In the genomic region with DNA sequence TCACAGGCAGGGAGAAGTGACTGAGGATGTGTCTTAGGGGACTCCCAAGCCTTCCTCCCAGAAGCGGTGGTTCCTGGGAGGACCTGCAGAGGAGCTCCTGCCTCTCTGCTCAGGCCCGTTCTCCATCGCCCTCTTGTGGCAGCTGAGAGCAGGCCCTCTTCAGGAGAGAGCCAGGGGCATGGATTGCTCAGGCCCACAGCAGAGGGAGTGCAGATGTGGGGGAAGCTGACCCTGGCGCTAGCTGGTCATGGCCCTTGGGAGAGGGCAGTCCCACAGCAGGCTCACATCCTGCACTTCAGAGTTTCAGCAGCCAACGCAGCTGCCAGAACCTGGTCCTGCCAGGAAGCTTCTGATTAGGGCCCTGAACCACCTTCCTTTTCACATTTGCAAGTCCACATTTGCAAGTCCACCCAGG, we compare ENCODE assay signal across 8 cellular contexts.
DNase-seq lines count a peak whose midpoint lies in the region; ATAC-seq and TF ChIP-seq lines count a peak whose summit lies in the region.

No MANE protein-coding gene starts in this region.

- H3K4me2 ChIP-seq in OCI-LY1 (ENCODE audit: low read length) = no peak overlapping the region
- no peak overlapping the region for H3K4me2 ChIP-seq in neuronal stem cell (ENCODE audit: insufficient read depth, low read length, poor library complexity, severe bottlenecking)

- TF ChIP-seq POLR2A in transverse colon (IDR thresholded peaks at IDR 0.05) = no peak

- TF ChIP-seq CTCF in AG09319 (IDR thresholded peaks at IDR 0.05; ENCODE audit: low read depth, low read length) = peak; percentile 71
- peak; percentile 96 for TF ChIP-seq CTCF in OCI-LY1 (IDR thresholded peaks at IDR 0.05; ENCODE audit: low read length)
- peak; percentile 45 to 71 (median 57) for TF ChIP-seq CTCF in transverse colon (IDR thresholded peaks at IDR 0.05)

- WGBS in neuronal stem cell (ENCODE audit: extremely low coverage in 2 of 2, insufficient read length in 2 of 2, insufficient replicate concordance in 1 of 2), 2 donors = no CpG with 5 or more reads among the region's 5 CpGs
- WGBS in transverse colon (ENCODE audit: low coverage in 1 of 2), 2 donors = 38% methylated on average over 4 of the region's 5 CpGs; no CpG with 5 or more reads in 1 of the 2 donors

- H2BK12ac ChIP-seq in neuronal stem cell (ENCODE audit: low read length) = no peak overlapping the region

- no peaks in the 10 kb centered on the region for H3K79me2 ChIP-seq in OCI-LY1 (ENCODE audit: insufficient read depth, low read length)

- no peak overlapping the region for H3K18ac ChIP-seq in neuronal stem cell (ENCODE audit: low read length)

- H2AK5ac ChIP-seq in neuronal stem cell (ENCODE audit: low read depth, low read length) = no peak overlapping the region

- H3K9ac ChIP-seq in OCI-LY1 (ENCODE audit: low read length) = no peak overlapping the region
- no peak overlapping the region for H3K9ac ChIP-seq in neuronal stem cell (ENCODE audit: low read depth, low read length, poor library complexity)

- H3K4me3 ChIP-seq in OCI-LY1 (ENCODE audit: low read depth, low read length, poor library complexity, severe bottlenecking) = no peak overlapping the region
- no peak overlapping the region for H3K4me3 ChIP-seq in neuronal stem cell (ENCODE audit: low read length in 2 of 2)
- H3K4me3 ChIP-seq in transverse colon = no peak overlapping the region

- H3K4me1 ChIP-seq in OCI-LY1 (ENCODE audit: insufficient read depth, low read length, severe bottlenecking) (peaks cover 4% of the 10 kb centered on the region), neuronal stem cell (ENCODE audit: control insufficient read depth in 2 of 2, insufficient read depth in 1 of 2, low read depth in 1 of 2, low read length in 2 of 2) (peaks cover 0 to 2% of the 10 kb centered on the region in 2 donors), transverse colon (peaks cover 3 to 10% (median 6%) of the 10 kb centered on the region in 4 donors)

- no peak overlapping the region for H2BK15ac ChIP-seq in neuronal stem cell (ENCODE audit: low read length)

- H2AFZ ChIP-seq in OCI-LY1 (ENCODE audit: low read length) (no peak overlapping the region), neuronal stem cell (ENCODE audit: low read length) (peak overlapping the region; percentile 63)

- H3K27ac ChIP-seq in OCI-LY1 (ENCODE audit: low read depth, low read length, poor library complexity, severe bottlenecking) = no peak overlapping the region
- no peak overlapping the region for H3K27ac ChIP-seq in neuronal stem cell (replicated peaks; ENCODE audit: low read length)
- H3K27ac ChIP-seq in transverse colon = peak overlapping the region in 2 of 4 donors; percentile 48

- no peak overlapping the region for H4K91ac ChIP-seq in neuronal stem cell (ENCODE audit: low read depth, low read length, poor library complexity)

- TF ChIP-seq EP300 in transverse colon (IDR thresholded peaks at IDR 0.05; ENCODE audit: low read depth) = no peak

- H3K14ac ChIP-seq in neuronal stem cell (ENCODE audit: low read length) = no peak overlapping the region

- H4K8ac ChIP-seq in neuronal stem cell (ENCODE audit: low read depth, low read length) = no peak overlapping the region

- H3K9me3 ChIP-seq in OCI-LY1 (ENCODE audit: low read length) (no peaks in the 10 kb centered on the region), neuronal stem cell (replicated peaks in 1 of 2; ENCODE audit: control insufficient read depth in 2 of 2, insufficient read depth in 1 of 2, low read depth in 1 of 2, low read length in 2 of 2) (peaks cover 0 to 1% of the 10 kb centered on the region in 2 donors), transverse colon (no peaks in the 10 kb centered on the region)

- H3K27me3 ChIP-seq in OCI-LY1 (ENCODE audit: insufficient read depth, low read length) = no peaks in the 10 kb centered on the region
- H3K27me3 ChIP-seq in neuronal stem cell (ENCODE audit: control insufficient read depth in 3 of 3, insufficient read depth in 3 of 3, low read depth in 1 of 3, low read length in 3 of 3) = no peaks in the 10 kb centered on the region
- H3K27me3 ChIP-seq in transverse colon = no peaks in the 10 kb centered on the region

- no peak overlapping the region for H2BK120ac ChIP-seq in neuronal stem cell (ENCODE audit: low read depth, low read length)

- H3K36me3 ChIP-seq in OCI-LY1 (ENCODE audit: insufficient read depth, low read length) = no peaks in the 10 kb centered on the region
- H3K36me3 ChIP-seq in neuronal stem cell (replicated peaks in 1 of 2; ENCODE audit: control insufficient read depth in 2 of 2, insufficient read depth in 2 of 2, low read length in 2 of 2) = no peaks in the 10 kb centered on the region
- H3K36me3 ChIP-seq in transverse colon = no peaks in the 10 kb centered on the region

- DNase-seq in AG09319 (ENCODE audit: extremely low read depth, low read depth) (no peak), neuronal stem cell (ENCODE audit: low spot score) (peak; percentile 44), transverse colon (peak; percentile 70)
- peak; percentile 49 for DNase-seq in activated CD8-positive, alpha-beta memory T cell treated with anti-CD3 and anti-CD28 coated beads, Interleukin-2, amount 50 U/mL, for 24 hours (ENCODE audit: extremely low read depth)

- in situ Hi-C loops in transverse colon (cut with MboI; ENCODE audit: low pct_ligation_motif_present in 1 of 4, low pct_unique_long_range_greater_than_20kb in 1 of 4, low sequenced_read_pairs in 3 of 4) = no loop called here

- no peaks in the 10 kb centered on the region for H3K9me2 ChIP-seq in OCI-LY1 (ENCODE audit: low read depth, low read length)

- no peaks in the 10 kb centered on the region for H3K79me1 ChIP-seq in neuronal stem cell (ENCODE audit: low read depth, low read length)

- H4K20me1 ChIP-seq in OCI-LY1 (ENCODE audit: insufficient read depth, low read length) = no peaks in the 10 kb centered on the region

- no peak overlapping the region for H3K4ac ChIP-seq in neuronal stem cell (ENCODE audit: low read length)

- intact Hi-C loops in transverse colon (cut with DNase I; ENCODE audit: low total_unique reads) = no loop called here

- no peak overlapping the region for H3K23ac ChIP-seq in neuronal stem cell (ENCODE audit: low read depth, low read length, poor library complexity)

- H3F3A ChIP-seq in OCI-LY1 (ENCODE audit: insufficient read depth, low read length) = no peaks in the 10 kb centered on the region

- ATAC-seq in GM18907 (IDR thresholded peaks at IDR 0.05; ENCODE audit: unreplicated experiment) (peak; percentile 58), HG03354 (IDR thresholded peaks at IDR 0.05; ENCODE audit: poor library complexity, severe bottlenecking, unreplicated experiment) (peak; percentile 63), esophagus mucosa (peak; percentile 66)

- H2BK5ac ChIP-seq in neuronal stem cell (ENCODE audit: low read length) = no peak overlapping the region
